ENCODE assay signal across 8 cellular contexts in genomic region chr1:23168079-23168461, GRCh38. TPM values are rescaled to one million over a fixed set of nuclear protein-coding genes. Genes with fewer than 3 reads are reported as not detected.
DNase-seq lines count a peak whose midpoint lies in the region; ATAC-seq and TF ChIP-seq lines count a peak whose summit lies in the region.

No MANE protein-coding gene starts in this region.

- H4K20me1 ChIP-seq in OCI-LY7 (ENCODE audit: insufficient read depth, low read length) = peaks cover 13% of the 10 kb centered on the region

- in situ Hi-C loops in astrocyte of the cerebellum (cut with HindIII; ENCODE audit: low sequenced_read_pairs) = no loop called here

- H3K27ac ChIP-seq in OCI-LY7 (ENCODE audit: low read depth, low read length, poor library complexity, severe bottlenecking) = peak overlapping the region; percentile 55

- H3K9me3 ChIP-seq in OCI-LY7 (ENCODE audit: low read length) = no peaks in the 10 kb centered on the region

- H2AFZ ChIP-seq in OCI-LY7 (ENCODE audit: low read length) = peak overlapping the region; percentile 70; the same call in 1 of the 2 replicates

- intact Hi-C loops in OCI-LY7 (cut with micrococcal nuclease; ENCODE audit: unreplicated experiment) = no loop called here

- no peak for ATAC-seq in GM18870 (IDR thresholded peaks at IDR 0.05; ENCODE audit: unreplicated experiment)

- peak overlapping the region; percentile 96 for H3K4me2 ChIP-seq in OCI-LY7 (ENCODE audit: low read length)

- BruUV-seq in OCI-LY7 (replicated peaks; lab: Mats Ljungman, UMichigan) = no TSS peak

- no peaks in the 10 kb centered on the region for H3K9me3 Mint-ChIP-seq in immature natural killer cell

- H3K36me3 Mint-ChIP-seq in immature natural killer cell = peaks cover 0 to 6% (median 0%) of the 10 kb centered on the region in 3 donors

- H3K36me3 ChIP-seq in OCI-LY7 (ENCODE audit: insufficient read depth, low read length) = no peaks in the 10 kb centered on the region

- peaks cover 25 to 50% of the 10 kb centered on the region in 2 donors for H3K4me1 Mint-ChIP-seq in immature natural killer cell

- TF ChIP-seq CTCF in OCI-LY7 (conservative IDR thresholded peaks at IDR 0.05; ENCODE audit: low read length) = no peak
- no peak for TF ChIP-seq CTCF in astrocyte of the cerebellum (IDR thresholded peaks at IDR 0.05; ENCODE audit: low read depth, low read length, missing control alignments)

- CTCF ChIA-PET in OCI-LY7 (lab: Charles Lee; ENCODE audit: unreplicated experiment) = no interaction called here

- H3K79me2 ChIP-seq in OCI-LY7 (ENCODE audit: insufficient read depth, low read depth, low read length) = peaks cover 40% of the 10 kb centered on the region

- H3K4me1 ChIP-seq in OCI-LY7 (ENCODE audit: insufficient read depth, low read length, poor library complexity, severe bottlenecking) = peaks cover 42% of the 10 kb centered on the region

- H3K4me3 ChIP-seq in OCI-LY7 (ENCODE audit: low read depth, low read length, poor library complexity, severe bottlenecking) (peak overlapping the region; percentile 99), astrocyte of the cerebellum (ENCODE audit: low read depth, low read length) (peak overlapping the region; percentile 58)

- H3K27me3 Mint-ChIP-seq in immature natural killer cell (ENCODE audit: low read depth in 3 of 3) = peaks cover 2 to 9% (median 8%) of the 10 kb centered on the region in 3 donors

- no peaks in the 10 kb centered on the region for H3K9me2 ChIP-seq in OCI-LY7 (ENCODE audit: insufficient read depth, low read length)

- POLR2A ChIA-PET in OCI-LY7 (lab: Charles Lee) = interaction anchor here (1.1 to 2.1 kb wide), 3 partner anchors 9 to 37 kb away, joined by 3 to 5 read pairs (median 4); no protein-coding TSS in a partner anchor

- H3K4me3 Mint-ChIP-seq in immature natural killer cell = peak overlapping the region; percentile 91 to 98 (median 97)

- peak; percentile 23 to 32 for DNase-seq in NOMO-1 (lab: John Stamatoyannopoulos, UW; ENCODE audit: unreplicated experiment in 2 of 2)
- DNase-seq in NOMO-1 treated with dmso at 0.1 percent for 144 hours (lab: John Stamatoyannopoulos, UW; ENCODE audit: unreplicated experiment) = no peak
- peak; percentile 57 for DNase-seq in OCI-LY7 (ENCODE audit: low spot score)
- no peak for DNase-seq in astrocyte of the cerebellum (ENCODE audit: low read depth)
- peak in 2 of 3 donors; percentile 18 to 27 for DNase-seq in immature natural killer cell
- peak; percentile 26 for DNase-seq in stimulated activated CD4-positive, alpha-beta T cell treated with anti-CD3 and anti-CD28 coated beads, Interleukin-4, amount 100 ng/mL, for 24 hours
- DNase-seq in cerebellar nuclear complex (lab: John Stamatoyannopoulos, UW) = no peak

- peak overlapping the region; percentile 84 to 97 (median 92) for H3K27ac Mint-ChIP-seq in immature natural killer cell

RNA-seq across cellular contexts. Expression of gene LUZP1, which starts 0.6 kb away (rescaled TPM):
- 7.6 and 8.5 TPM in 2 replicates for total RNA-seq in OCI-LY7 (2014; rRNA removed; shearing (Covaris generic))
- 10.3 and 13.6 TPM in 2 replicates for total RNA-seq in OCI-LY7 (2022)
- 10 to 100 TPM in 2 of 3 donors, 1 to 10 TPM in 1; 9.8 to 35.5 (median 13.8) TPM for polyA plus RNA-seq in immature natural killer cell

RNA-seq across cellular contexts. Expression of gene HTR1D, which starts 49.2 kb away (rescaled TPM):
- not detected in 2 replicates for total RNA-seq in OCI-LY7 (2014; rRNA removed; shearing (Covaris generic))
- total RNA-seq in OCI-LY7 (2022) = not detected in 2 replicates
- not detected for polyA plus RNA-seq in immature natural killer cell

Comparison
In these comparisons a context has a peak if more than half of its experiments do, and no peak if none do; other contexts are left out.
1. DNase-seq: peak in NOMO-1 (2 of 2), OCI-LY7 (single experiment), immature natural killer cell (2 of 3) and stimulated activated CD4-positive, alpha-beta T cell treated with anti-CD3 and anti-CD28 coated beads, Interleukin-4, amount 100 ng/mL, for 24 hours (single experiment); none in NOMO-1 treated with dmso at 0.1 percent for 144 hours (single experiment), astrocyte of the cerebellum (single experiment) and cerebellar nuclear complex (0 of 2).